In the genomic region with DNA sequence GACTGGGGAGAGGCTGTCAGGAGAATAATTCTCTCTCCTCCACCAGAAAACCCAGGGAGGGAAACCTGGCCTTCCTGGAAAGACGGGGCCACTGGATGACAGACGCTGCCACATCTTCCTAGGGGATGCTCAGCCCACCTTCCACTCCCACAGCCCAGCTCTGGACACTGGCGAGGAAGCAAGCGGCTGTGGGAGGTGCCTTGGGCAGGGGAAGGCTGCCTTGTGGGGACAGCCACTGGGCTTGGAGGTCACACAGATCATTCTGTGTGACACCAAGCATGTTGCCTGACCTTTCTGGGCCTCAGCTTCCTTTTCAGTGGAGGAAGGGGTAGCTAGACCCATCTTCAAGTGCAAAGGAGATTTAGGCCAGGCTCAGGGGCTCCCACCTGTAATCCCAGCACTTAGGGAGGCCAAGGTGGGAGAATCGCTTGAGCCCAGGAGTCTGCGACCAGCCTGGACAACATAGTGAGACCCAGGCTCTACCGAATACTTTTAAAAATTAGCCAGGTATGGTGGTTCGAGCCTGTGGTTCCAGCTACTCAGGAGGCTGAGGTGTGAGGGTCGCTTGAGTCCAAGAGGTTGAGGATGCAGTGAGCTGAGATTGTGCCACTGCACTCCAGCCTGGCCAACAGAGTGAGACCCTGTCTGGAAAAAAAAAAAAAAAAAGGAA, we compare ENCODE assay signal across 1 cellular context.
TF ChIP-seq lines count a peak whose summit lies in the region.

No MANE protein-coding gene starts in this region.

TF ChIP-seq in HepG2, 621 proteins besides CTCF, POLR2A, EP300 and RAD21:
- TF ChIP-seq ZNF768 (CRISPR knock-in tag; IDR thresholded peaks at IDR 0.05) (peak; percentile 62; the same call in 1 of the 2 replicates), POGZ (CRISPR knock-in tag; IDR thresholded peaks at IDR 0.05) (no peak)
